ENCODE assay signal across 9 cellular contexts in the genomic region with DNA sequence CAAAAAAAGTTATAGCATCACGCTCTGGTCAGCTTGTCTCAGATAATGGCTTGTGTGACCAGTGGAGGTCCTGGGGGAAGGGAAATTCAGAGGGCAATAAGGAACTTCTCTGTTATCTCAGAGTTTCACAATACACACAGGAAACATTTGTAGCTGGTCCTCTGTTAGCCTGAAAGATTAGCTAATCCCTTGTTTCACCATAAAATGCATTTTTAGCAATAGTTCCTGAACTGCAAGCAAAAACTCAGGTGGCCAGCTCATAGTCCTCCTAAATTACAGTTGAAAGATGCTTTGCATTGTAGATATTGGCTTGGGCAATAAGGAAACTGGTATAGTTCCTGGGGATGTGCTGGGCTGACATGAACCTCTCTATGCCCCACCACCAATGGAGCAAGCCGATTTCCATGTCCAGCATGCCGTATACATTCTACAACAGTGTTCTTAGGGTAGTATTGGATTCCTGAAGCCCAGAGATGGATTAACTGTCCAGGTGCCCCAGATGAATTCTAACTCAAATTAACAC.
DNase-seq lines count a peak whose midpoint lies in the region; ATAC-seq, FAIRE-seq and TF ChIP-seq lines count a peak whose summit lies in the region.
"Had no signal": no experiment of that assay in that cellular context is flagged by ENCODE, and none has a peak within 500 bp of the region (broad histone marks: within the 10 kb centered on the region; RNA-seq: fewer than 3 reads in every experiment).

No MANE protein-coding gene starts in this region.

- peak overlapping the region; percentile 73 for H3K27ac ChIP-seq in GM12878 (ENCODE audit: control insufficient read depth, insufficient read depth)
- no peak overlapping the region for H3K27ac ChIP-seq in trophoblast cell (ENCODE audit: low read depth, low read length)

- TF ChIP-seq POLR2A in GM12878 (IDR thresholded peaks at IDR 0.05; ENCODE audit: low read depth, low read length), result no peak

- H4K8ac ChIP-seq in trophoblast cell (ENCODE audit: low read depth, low read length), result peak overlapping the region; percentile 56

- H3K4me3 ChIP-seq in GM12878, result no peak overlapping the region
- H3K4me3 ChIP-seq in trophoblast cell (ENCODE audit: low read depth, low read length), result no peak overlapping the region

- POLR2A ChIA-PET in GM12878 (lab: Charles Lee), result no interaction called here

- no peak overlapping the region for H4K91ac ChIP-seq in trophoblast cell (ENCODE audit: low read depth, low read length)

- TF ChIP-seq RAD21 in GM12878 (IDR thresholded peaks at IDR 0.05; ENCODE audit: insufficient read depth, low read depth, low read length), result no peak

- peak; percentile 72 for FAIRE-seq in GM12878 (lab: Jason Lieb, UNC)

- ATAC-seq in GM19463 (IDR thresholded peaks at IDR 0.05; ENCODE audit: unreplicated experiment), result peak; percentile 24
- peak; percentile 71 for ATAC-seq in GM12878
- ATAC-seq in HG02970 (IDR thresholded peaks at IDR 0.05; ENCODE audit: low FRiP score, unreplicated experiment), result no peak
- ATAC-seq in GM19452 (IDR thresholded peaks at IDR 0.05; ENCODE audit: unreplicated experiment), result no peak

- H3K4ac ChIP-seq in trophoblast cell (ENCODE audit: low read depth, low read length), result no peak overlapping the region

- H3K18ac ChIP-seq in trophoblast cell (ENCODE audit: low read length), result no peak overlapping the region

- H3K9ac ChIP-seq in GM12878 (ENCODE audit: control insufficient read depth, insufficient read depth, low read length), result no peak overlapping the region
- no peak overlapping the region for H3K9ac ChIP-seq in trophoblast cell (ENCODE audit: low read length)

- H2BK120ac ChIP-seq in trophoblast cell (ENCODE audit: insufficient read depth, low read length, poor library complexity), result peak overlapping the region; percentile 68

- peak overlapping the region; percentile 67 for H2BK12ac ChIP-seq in trophoblast cell (ENCODE audit: low read length)

- no peaks in the 10 kb centered on the region for H3K79me1 ChIP-seq in trophoblast cell (ENCODE audit: low read length)

- in situ Hi-C loops in GM12878 (cut with MboI), result no loop called here

- no peak overlapping the region for H4K12ac ChIP-seq in trophoblast cell (ENCODE audit: low read depth, low read length)

- H3K4me2 ChIP-seq in GM12878 (ENCODE audit: control insufficient read depth, insufficient read depth), result peak overlapping the region; percentile 38
- no peak overlapping the region for H3K4me2 ChIP-seq in trophoblast cell (ENCODE audit: low read length)

- H2BK5ac ChIP-seq in trophoblast cell (ENCODE audit: low read depth, low read length, poor library complexity), result no peak overlapping the region

- H3K27me3 ChIP-seq in GM12878 (replicated peaks in 1 of 2; ENCODE audit: control insufficient read depth in 2 of 2, insufficient read depth in 2 of 2, low read length in 1 of 2) (no peaks in the 10 kb centered on the region), trophoblast cell (ENCODE audit: insufficient read depth, low read length) (no peaks in the 10 kb centered on the region)

- TF ChIP-seq EP300 in GM12878 (IDR thresholded peaks at IDR 0.05; ENCODE audit: borderline replicate concordance in 1 of 2, control insufficient read depth in 1 of 2, low read depth in 2 of 2, low read length in 2 of 2), result no peak

- TF ChIP-seq CTCF in GM12878 (IDR thresholded peaks at IDR 0.05 in 2 of 3, conservative IDR thresholded peaks at IDR 0.05 in 1 of 3; ENCODE audit: control insufficient read depth in 2 of 3, extremely low read depth in 1 of 3, insufficient read depth in 1 of 3, low read depth in 3 of 3, low read length in 3 of 3), result no peak

- CTCF ChIA-PET in GM12878 (lab: Yijun Ruan, JAX), result no interaction called here

- BruUV-seq in GM12878 (replicated peaks; lab: Mats Ljungman, UMichigan), result no TSS peak

- H3K36me3 ChIP-seq in GM12878 (ENCODE audit: control insufficient read depth in 2 of 2, insufficient read depth in 2 of 2, low read length in 1 of 2), result no peaks in the 10 kb centered on the region
- H3K36me3 ChIP-seq in trophoblast cell (ENCODE audit: control insufficient read depth in 1 of 2, insufficient read depth in 2 of 2, low read length in 2 of 2), result no peaks in the 10 kb centered on the region

- peaks cover 24% of the 10 kb centered on the region for H3K4me1 ChIP-seq in GM12878 (ENCODE audit: control insufficient read depth, insufficient read depth, low read length)
- peaks cover 3 to 5% of the 10 kb centered on the region in 2 experiments for H3K4me1 ChIP-seq in trophoblast cell (ENCODE audit: control insufficient read depth in 1 of 2, insufficient read depth in 2 of 2, low read length in 2 of 2)

- 70% methylated on average over 3 of the region's 3 CpGs for WGBS in GM12878 (ENCODE audit: insufficient coverage, insufficient replicate concordance, low lambda C conversion rate, missing lambda C conversion rate)
- WGBS in trophoblast cell (ENCODE audit: extremely low coverage, insufficient coverage, insufficient read length), result no CpG with 5 or more reads among the region's 3 CpGs

- no peak overlapping the region for H3K14ac ChIP-seq in trophoblast cell (ENCODE audit: low read length)

- no peaks in the 10 kb centered on the region for H3K9me3 ChIP-seq in GM12878 (replicated peaks; ENCODE audit: control insufficient read depth, insufficient read depth, low read length)
- no peaks in the 10 kb centered on the region for H3K9me3 ChIP-seq in trophoblast cell (ENCODE audit: insufficient read depth, low read depth, low read length)

- RAD21 ChIA-PET in GM12878 (lab: Charles Lee; ENCODE audit: unreplicated experiment), result interaction anchor here (1.0 kb wide), 2 partner anchors 19 to 141 kb away, joined by 3 read pairs; partner anchors contain the start of gene TBL1XR1

- no peak overlapping the region for H3K23ac ChIP-seq in trophoblast cell (ENCODE audit: low read length)

- H2AFZ ChIP-seq in GM12878 (ENCODE audit: control insufficient read depth, low read depth, low read length), result peak overlapping the region; percentile 30
- no peak overlapping the region for H2AFZ ChIP-seq in trophoblast cell (ENCODE audit: insufficient read depth, low read length, poor library complexity)

- H4K20me1 ChIP-seq in GM12878 (ENCODE audit: control insufficient read depth, insufficient read depth), result no peaks in the 10 kb centered on the region

- H2AK5ac ChIP-seq in trophoblast cell (ENCODE audit: low read length), result no peak overlapping the region

- no peaks in the 10 kb centered on the region for H3K79me2 ChIP-seq in GM12878 (ENCODE audit: control insufficient read depth, insufficient read depth, low read length)
- no peaks in the 10 kb centered on the region for H3K79me2 ChIP-seq in trophoblast cell (ENCODE audit: control insufficient read depth, insufficient read depth, low read length, poor library complexity)

- SMC1A ChIA-PET in GM12878 (lab: Charles Lee; ENCODE audit: uncharacterized antibody, unreplicated experiment), result interaction anchor here (0.7 to 2.8 kb wide), 5 partner anchors 11 to 194 kb away, joined by 3 to 9 read pairs (median 5); no protein-coding TSS in a partner anchor

- intact Hi-C loops in GM12878 (cut with micrococcal nuclease; ENCODE audit: unreplicated experiment), result no loop called here

- DNase-seq in HuH-7 (ENCODE audit: low spot score), result peak; percentile 52
- no peak for DNase-seq in GM12878 (ENCODE audit: low read depth, low spot score)
- peak in 1 of 2 donors; percentile 78 for DNase-seq in trophoblast cell
- DNase-seq in RPMI8226, result no peak
- no peak for DNase-seq in AG08396 (ENCODE audit: low spot score)
- DNase-seq: caudate nucleus had no signal

TF ChIP-seq in GM12878, 131 proteins besides CTCF, POLR2A, EP300 and RAD21:
- peak; percentile 36; the same call in 1 of the 2 replicates for TF ChIP-seq RUNX3 (IDR thresholded peaks at IDR 0.05; ENCODE audit: low read length)
- TF ChIP-seq NFIC (IDR thresholded peaks at IDR 0.05; ENCODE audit: low read depth, low read length), result peak; percentile 17
- TF ChIP-seq EED (IDR thresholded peaks at IDR 0.05; ENCODE audit: low read depth), result peak; percentile 26; the same call in 1 of the 2 replicates
- TF ChIP-seq, protein P1, sequence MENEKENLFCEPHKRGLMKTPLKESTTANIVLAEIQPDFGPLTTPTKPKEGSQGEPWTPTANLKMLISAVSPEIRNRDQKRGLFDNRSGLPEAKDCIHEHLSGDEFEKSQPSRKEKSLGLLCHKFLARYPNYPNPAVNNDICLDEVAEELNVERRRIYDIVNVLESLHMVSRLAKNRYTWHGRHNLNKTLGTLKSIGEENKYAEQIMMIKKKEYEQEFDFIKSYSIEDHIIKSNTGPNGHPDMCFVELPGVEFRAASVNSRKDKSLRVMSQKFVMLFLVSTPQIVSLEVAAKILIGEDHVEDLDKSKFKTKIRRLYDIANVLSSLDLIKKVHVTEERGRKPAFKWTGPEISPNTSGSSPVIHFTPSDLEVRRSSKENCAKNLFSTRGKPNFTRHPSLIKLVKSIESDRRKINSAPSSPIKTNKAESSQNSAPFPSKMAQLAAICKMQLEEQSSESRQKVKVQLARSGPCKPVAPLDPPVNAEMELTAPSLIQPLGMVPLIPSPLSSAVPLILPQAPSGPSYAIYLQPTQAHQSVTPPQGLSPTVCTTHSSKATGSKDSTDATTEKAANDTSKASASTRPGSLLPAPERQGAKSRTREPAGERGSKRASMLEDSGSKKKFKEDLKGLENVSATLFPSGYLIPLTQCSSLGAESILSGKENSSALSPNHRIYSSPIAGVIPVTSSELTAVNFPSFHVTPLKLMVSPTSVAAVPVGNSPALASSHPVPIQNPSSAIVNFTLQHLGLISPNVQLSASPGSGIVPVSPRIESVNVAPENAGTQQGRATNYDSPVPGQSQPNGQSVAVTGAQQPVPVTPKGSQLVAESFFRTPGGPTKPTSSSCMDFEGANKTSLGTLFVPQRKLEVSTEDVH (IDR thresholded peaks at IDR 0.05; ENCODE audit: low read depth, partially characterized antibody), result no peak
- TF ChIP-seq ETV6 (conservative IDR thresholded peaks at IDR 0.05 in 1 of 2, IDR thresholded peaks at IDR 0.05 in 1 of 2; ENCODE audit: borderline replicate concordance in 1 of 2, low read depth in 1 of 2), result 0 out of 4 replicates have a peak, but pooled peaks of 1 of the 2 experiments have one; percentile 20
- TF ChIP-seq POLR2AphosphoS2 (IDR thresholded peaks at IDR 0.05; ENCODE audit: low read depth, low read length), result no peak
- peak; percentile 32; the same call in 1 of the 2 replicates for TF ChIP-seq CREM (IDR thresholded peaks at IDR 0.05; ENCODE audit: low read depth)
- 0 out of 2 replicates have a peak, but pooled peaks have one; percentile 26 for TF ChIP-seq FOXM1 (IDR thresholded peaks at IDR 0.05; ENCODE audit: low read depth, low read length)

Comparison
In these comparisons a context has a peak if more than half of its experiments do, and no peak if none do; other contexts are left out.
1. ATAC-seq: peak in GM19463 (single experiment) and GM12878 (single experiment); none in HG02970 (single experiment) and GM19452 (single experiment).